34 cellular contexts compared by ENCODE assay signal in the genomic region with DNA sequence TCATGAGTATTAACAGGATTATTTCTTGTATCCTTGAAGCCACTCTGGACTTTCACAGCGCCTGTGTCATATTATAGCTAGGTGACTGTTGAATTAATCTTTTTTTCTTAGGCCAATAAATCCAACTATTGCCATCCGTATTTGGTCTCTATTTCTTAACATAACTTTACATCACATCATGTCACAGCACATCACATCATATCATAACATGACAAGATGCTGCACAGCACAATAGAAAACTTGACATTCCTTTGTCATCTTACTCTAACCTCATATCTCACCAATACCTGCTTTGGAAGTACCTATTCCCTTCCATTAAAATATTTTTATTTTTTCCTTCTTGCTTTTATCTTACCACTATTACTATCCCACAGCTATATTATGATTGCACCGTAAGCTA.
"Had no signal": no experiment of that assay in that cellular context is flagged by ENCODE, and none has a peak within 500 bp of the region (broad histone marks: within the 10 kb centered on the region; RNA-seq: fewer than 3 reads in every experiment).

No MANE protein-coding gene starts in this region.

- H3K36me3 ChIP-seq: MG63 had no signal

- H3K9ac ChIP-seq: KMS-11 had no signal

- H3K4me3 ChIP-seq: MG63 had no signal

- DNase-seq: Karpas-422, Kasumi-1, MG63, MM.1S, MV-4-11, NCI-H1048, NCI-H1092, NCI-H1092 treated with DMSO at 0.1 percent for 48 hours, NCI-H1105, NCI-H1105 treated with DMSO at 0.1 percent for 48 hours, NCI-H1417, NCI-H1417 treated with DMSO at 0.1 percent for 48 hours, NCI-H1436, NCI-H1436 treated with DMSO at 0.1 percent for 48 hours, NCI-H146, NCI-H1694, NCI-H1694 treated with DMSO at 0.1 percent for 48 hours, NCI-H187, NCI-H187 treated with DMSO at 0.1 percent for 48 hours, NCI-H1930, NCI-H2029, NCI-H2029 treated with DMSO at 0.1 percent for 48 hours, NCI-H2081, NCI-H2081 treated with DMSO at 0.1 percent for 48 hours, NCI-H2107, NCI-H2171, NCI-H2171 treated with DMSO at 0.1 percent for 48 hours, NCI-H2227 treated with DMSO at 0.1 percent for 48 hours, NCI-H226, NCI-H345, NCI-H446, NCI-H446 treated with DMSO at 0.1 percent for 48 hours, NCI-H510A had no signal

- H3K9me3 ChIP-seq: MG63 had no signal

- H3K27me3 ChIP-seq: MG63 had no signal

- H3K4me2 ChIP-seq: KMS-11 had no signal

- H3K27ac ChIP-seq: KMS-11 had no signal
